8 cellular contexts compared by ENCODE assay signal in the genomic region with DNA sequence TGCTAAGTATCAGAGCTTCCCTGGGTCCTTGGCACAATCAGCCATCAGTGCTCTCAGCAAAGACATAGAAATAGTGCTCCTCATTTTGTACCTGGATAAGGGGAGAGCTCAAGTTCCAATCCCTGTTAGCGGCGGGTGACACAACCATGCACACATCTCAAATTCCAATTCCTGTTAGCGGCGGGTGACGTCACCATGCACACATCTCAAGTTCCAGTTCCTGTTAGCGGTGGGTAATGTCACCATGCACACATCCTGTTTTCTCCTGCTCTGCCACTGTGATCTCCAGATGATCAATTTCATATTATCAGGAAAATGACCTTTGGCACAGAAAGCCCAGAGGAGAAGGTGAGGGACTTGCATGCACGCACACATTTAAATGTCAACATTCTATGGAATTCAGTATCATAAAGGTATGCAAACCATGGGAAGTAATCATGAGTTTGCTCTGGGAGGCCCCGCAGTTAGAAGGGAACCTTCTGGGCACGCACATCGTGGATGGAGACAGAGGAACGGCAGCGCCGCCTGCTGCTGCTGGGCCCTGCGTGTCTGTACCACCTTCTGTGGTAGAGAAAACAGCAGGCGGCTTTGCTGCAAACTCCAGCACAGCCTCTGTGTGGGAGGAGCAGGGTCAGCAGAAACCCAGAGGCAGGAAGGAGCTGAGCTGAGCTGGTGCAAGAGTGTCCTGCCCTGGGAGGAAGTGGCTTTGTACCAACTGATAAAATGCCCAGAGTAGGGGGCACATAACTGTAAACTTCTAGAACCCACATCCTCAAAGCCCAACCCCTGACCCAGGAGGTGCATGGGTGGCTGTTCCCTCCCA.
DNase-seq lines count a peak whose midpoint lies in the region; ATAC-seq and TF ChIP-seq lines count a peak whose summit lies in the region.

No MANE protein-coding gene starts in this region.

- peak overlapping the region; percentile 90 for H3K4me3 Mint-ChIP-seq in activated naive CD8-positive, alpha-beta T cell treated with anti-CD3 and anti-CD28 coated beads, Interleukin-2, amount 10 ng/mL, durations not matched to agents 7 days and 5 days

- H3K27me3 Mint-ChIP-seq in activated naive CD8-positive, alpha-beta T cell treated with anti-CD3 and anti-CD28 coated beads, Interleukin-2, amount 10 ng/mL, durations not matched to agents 7 days and 5 days: no peaks in the 10 kb centered on the region

- ATAC-seq in GM21576 (IDR thresholded peaks at IDR 0.05; ENCODE audit: unreplicated experiment): peak; percentile 84
- peak; percentile 88 for ATAC-seq in activated naive CD8-positive, alpha-beta T cell treated with anti-CD3 and anti-CD28 coated beads, Interleukin-2, amount 10 ng/mL, durations not matched to agents 7 days and 5 days (ENCODE audit: low read depth)
- peak; percentile 62 to 86 (median 80) for ATAC-seq in heart left ventricle

- H3K4me3 ChIP-seq in Jurkat, Clone E6-1 (ENCODE audit: low read length): peak overlapping the region; percentile 49
- H3K4me3 ChIP-seq in SK-N-SH (ENCODE audit: low read depth in 2 of 2, low read length in 1 of 2) (no peak overlapping the region), heart left ventricle (peak overlapping the region in 2 of 12 donors; percentile 10 to 39), uterus (no peak overlapping the region)

- no peaks in the 10 kb centered on the region for H3K36me3 ChIP-seq in SK-N-SH (replicated peaks in 1 of 2; ENCODE audit: control insufficient read depth in 1 of 2, insufficient read depth in 2 of 2, low read length in 1 of 2)
- no peaks in the 10 kb centered on the region for H3K36me3 ChIP-seq in heart left ventricle
- no peaks in the 10 kb centered on the region for H3K36me3 ChIP-seq in uterus

- H3K9ac ChIP-seq in SK-N-SH: no peak overlapping the region

- TF ChIP-seq POLR2A in heart left ventricle (IDR thresholded peaks at IDR 0.05) (no peak), uterus (IDR thresholded peaks at IDR 0.05) (no peak)

- H3K4me2 ChIP-seq in SK-N-SH: peak overlapping the region; percentile 37; the same call in 1 of the 2 replicates

- H3K4me1 ChIP-seq in SK-N-SH (ENCODE audit: control insufficient read depth in 1 of 2, insufficient read depth in 2 of 2, low read depth in 1 of 2, low read length in 1 of 2): peaks cover 5 to 9% of the 10 kb centered on the region in 2 experiments; a peak in 2 of 4 replicates
- peaks cover 0 to 79% (median 53%) of the 10 kb centered on the region in 12 donors for H3K4me1 ChIP-seq in heart left ventricle
- no peaks in the 10 kb centered on the region for H3K4me1 ChIP-seq in uterus

- CTCF ChIA-PET in SK-N-SH (lab: Yijun Ruan, JAX): interaction anchor here (0.6 to 5.1 kb wide), 5 partner anchors 41 to 73 kb away, joined by 3 to 28 read pairs (median 3); no protein-coding TSS in a partner anchor

- no peak for TF ChIP-seq EP300 in SK-N-SH (IDR thresholded peaks at IDR 0.05; ENCODE audit: borderline replicate concordance in 1 of 2, low read depth in 1 of 2, low read length in 1 of 2)

- H3K36me3 Mint-ChIP-seq in activated naive CD8-positive, alpha-beta T cell treated with anti-CD3 and anti-CD28 coated beads, Interleukin-2, amount 10 ng/mL, durations not matched to agents 7 days and 5 days: peaks cover 19% of the 10 kb centered on the region

- no peaks in the 10 kb centered on the region for H3F3A ChIP-seq in SK-N-SH (replicated peaks; ENCODE audit: insufficient read depth)

- H3K27ac Mint-ChIP-seq in activated naive CD8-positive, alpha-beta T cell treated with anti-CD3 and anti-CD28 coated beads, Interleukin-2, amount 10 ng/mL, durations not matched to agents 7 days and 5 days: peak overlapping the region; percentile 100

- H4K20me1 ChIP-seq in SK-N-SH (ENCODE audit: insufficient read depth): no peaks in the 10 kb centered on the region

- H3K4me1 Mint-ChIP-seq in activated naive CD8-positive, alpha-beta T cell treated with anti-CD3 and anti-CD28 coated beads, Interleukin-2, amount 10 ng/mL, durations not matched to agents 7 days and 5 days: peaks cover 45% of the 10 kb centered on the region

- TF ChIP-seq CTCF in SK-N-SH (IDR thresholded peaks at IDR 0.05) (peak; percentile 56), heart left ventricle (IDR thresholded peaks at IDR 0.05) (peak; percentile 37 to 80 (median 58)), uterus (IDR thresholded peaks at IDR 0.05) (peak; percentile 56 to 76 (median 64))

- H3K9me3 ChIP-seq in SK-N-SH: no peaks in the 10 kb centered on the region
- H3K9me3 ChIP-seq in heart left ventricle: no peaks in the 10 kb centered on the region
- H3K9me3 ChIP-seq in uterus: no peaks in the 10 kb centered on the region

- intact Hi-C loops in heart left ventricle (cut with DNase I): loop anchor here (2.0 to 10.0 kb wide), 8 partner anchors 43 to 597 kb away; partner anchors contain the start of gene ZNF236 (in 1 of the 10)
- intact Hi-C loops in uterus (cut with DNase I; ENCODE audit: low total_unique reads): no loop called here

- peak; percentile 62 for TF ChIP-seq RAD21 in SK-N-SH (IDR thresholded peaks at IDR 0.05; ENCODE audit: low read length)

- no peaks in the 10 kb centered on the region for H3K79me2 ChIP-seq in SK-N-SH (ENCODE audit: insufficient read depth)

- no peak overlapping the region; a peak in 1 of 4 replicates for H3K27ac ChIP-seq in SK-N-SH (ENCODE audit: low read depth in 2 of 2, low read length in 1 of 2)
- peak overlapping the region; percentile 53 to 99 (median 78) for H3K27ac ChIP-seq in heart left ventricle
- H3K27ac ChIP-seq in uterus: peak overlapping the region; percentile 64 to 74

- H3K27me3 ChIP-seq in SK-N-SH (ENCODE audit: insufficient read depth) (no peaks in the 10 kb centered on the region), heart left ventricle (no peaks in the 10 kb centered on the region), uterus (no peaks in the 10 kb centered on the region)

- no peaks in the 10 kb centered on the region for H3K9me3 Mint-ChIP-seq in activated naive CD8-positive, alpha-beta T cell treated with anti-CD3 and anti-CD28 coated beads, Interleukin-2, amount 10 ng/mL, durations not matched to agents 7 days and 5 days

- POLR2A ChIA-PET in SK-N-SH (lab: Yijun Ruan, JAX): no interaction called here
- POLR2A ChIA-PET in activated naive CD8-positive, alpha-beta T cell treated with anti-CD3 and anti-CD28 coated beads, Interleukin-2, amount 10 ng/mL, durations not matched to agents 7 days and 5 days (lab: Charles Lee): interaction anchor here (0.5 to 2.6 kb wide), 14 partner anchors 8 to 334 kb away, joined by 3 to 24 read pairs (median 5); partner anchors contain the start of gene MBP

- no peaks in the 10 kb centered on the region for H3K9me2 ChIP-seq in SK-N-SH

- 58% methylated on average over 15 of the region's 15 CpGs for whole genome bisulfite sequencing in SK-N-SH (ENCODE audit: low lambda C conversion rate)
- WGBS in heart left ventricle, 4 donors: 20 to 38% (median 31%) methylated on average over 15 of the region's 15 CpGs

- peak; percentile 94 for DNase-seq in Daoy (ENCODE audit: low read depth)
- DNase-seq in Jurkat, Clone E6-1 (ENCODE audit: low read depth, low spot score): peak; percentile 93
- peak; percentile 69 for DNase-seq in SK-N-SH
- peak; percentile 79 for DNase-seq in activated naive CD8-positive, alpha-beta T cell treated with anti-CD3 and anti-CD28 coated beads, Interleukin-2, amount 10 ng/mL, durations not matched to agents 7 days and 5 days
- peak; percentile 80 to 91 (median 88) for DNase-seq in heart left ventricle
- peak; percentile 90 for DNase-seq in putamen (ENCODE audit: low spot score)
- DNase-seq in uterus: peak; percentile 75 to 81

- peak overlapping the region; percentile 62 for H2AFZ ChIP-seq in SK-N-SH (ENCODE audit: low read depth)

TF ChIP-seq in SK-N-SH, 30 proteins besides CTCF, POLR2A, EP300 and RAD21:
- TF ChIP-seq, protein P1, sequence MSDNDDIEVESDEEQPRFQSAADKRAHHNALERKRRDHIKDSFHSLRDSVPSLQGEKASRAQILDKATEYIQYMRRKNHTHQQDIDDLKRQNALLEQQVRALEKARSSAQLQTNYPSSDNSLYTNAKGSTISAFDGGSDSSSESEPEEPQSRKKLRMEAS (IDR thresholded peaks at IDR 0.05; ENCODE audit: low read depth): 0 out of 2 replicates have a peak, but pooled peaks have one; percentile 15
- TF ChIP-seq TEAD4 (IDR thresholded peaks at IDR 0.05; ENCODE audit: borderline replicate concordance, insufficient read depth): no peak
- TF ChIP-seq SMC3 (IDR thresholded peaks at IDR 0.05; ENCODE audit: low read depth, low read length): peak; percentile 45
- TF ChIP-seq USF1 (IDR thresholded peaks at IDR 0.05; ENCODE audit: borderline replicate concordance, low read depth): no peak
- no peak for TF ChIP-seq NRF1 (IDR thresholded peaks at IDR 0.05; ENCODE audit: low read depth, low read length)

Comparison
In these comparisons a context has a peak if more than half of its experiments do, and no peak if none do; other contexts are left out.
1. H3K27ac ChIP-seq: peak in heart left ventricle (12 of 12) and uterus (2 of 2); none in SK-N-SH (0 of 2).
2. Peak in every context shown above with its lines, with median percentiles within 50 percentile points of each other: DNase-seq, ATAC-seq and CTCF ChIP-seq.